25 cellular contexts compared by ENCODE assay signal in genomic region chr6:168941036-168941435, GRCh38.
"Had no signal": no experiment of that assay in that cellular context is flagged by ENCODE, and none has a peak within 500 bp of the region (broad histone marks: within the 10 kb centered on the region; RNA-seq: fewer than 3 reads in every experiment).

No MANE protein-coding gene starts in this region.

- H3K9ac ChIP-seq: parathyroid adenoma had no signal

- H3K9me3 ChIP-seq: colonic mucosa, neutrophil, suprapubic skin, thyroid gland had no signal

- DNase-seq: colonic mucosa; effector CD8-positive, alpha-beta T cell; endodermal cell; foreskin melanocyte; hypothalamus; immature natural killer cell; islet precursor cell; kidney glomerular epithelial cell; natural killer cell; right cardiac atrium; stimulated activated CD4-positive, alpha-beta T cell treated with anti-CD3 and anti-CD28 coated beads, Interleukin-12 subunit alpha, Interleukin-12 subunit beta, amount 100 ng/mL, for 4 hours; stimulated activated CD4-positive, alpha-beta T cell treated with anti-CD3 and anti-CD28 coated beads, Interleukin-1b, Interleukin-23, amount 100 ng/mL, for 48 hours; stimulated activated CD4-positive, alpha-beta T cell treated with anti-CD3 and anti-CD28 coated beads, Interleukin-4, amount 100 ng/mL, for 1 hour; stimulated activated CD8-positive, alpha-beta memory T cell treated with anti-CD3 and anti-CD28 coated beads, Interleukin-4, amount 100 ng/mL, for 48 hours; stimulated activated naive CD4-positive, alpha-beta T cell; stimulated activated naive CD8-positive, alpha-beta T cell treated with anti-CD3 and anti-CD28 coated beads, Interleukin-15, amount 100 ng/mL, for 72 hours; thyroid gland; trophoblast cell had no signal

- H3K79me2 ChIP-seq: parathyroid adenoma had no signal

- H3K27ac ChIP-seq: colonic mucosa, epithelial cell of prostate, neutrophil, parathyroid adenoma, suprapubic skin, thyroid gland had no signal

- H2AFZ ChIP-seq: parathyroid adenoma had no signal

- H3K4me1 ChIP-seq: colonic mucosa, parathyroid adenoma, thyroid gland had no signal

- H3K4me3 ChIP-seq: colonic mucosa, lung, smooth muscle cell, suprapubic skin, thyroid gland had no signal

- H3K36me3 ChIP-seq: colonic mucosa, neutrophil, suprapubic skin, thyroid gland had no signal

- H3K27me3 ChIP-seq: colonic mucosa, suprapubic skin, thyroid gland had no signal

- ATAC-seq: esophagus mucosa; stimulated activated naive CD8-positive, alpha-beta T cell treated with anti-CD3 and anti-CD28 coated beads, Interleukin-15, amount 100 ng/mL, for 72 hours had no signal

- H3K4me2 ChIP-seq: smooth muscle cell had no signal
